8 cellular contexts compared by ENCODE assay signal in the genomic region with DNA sequence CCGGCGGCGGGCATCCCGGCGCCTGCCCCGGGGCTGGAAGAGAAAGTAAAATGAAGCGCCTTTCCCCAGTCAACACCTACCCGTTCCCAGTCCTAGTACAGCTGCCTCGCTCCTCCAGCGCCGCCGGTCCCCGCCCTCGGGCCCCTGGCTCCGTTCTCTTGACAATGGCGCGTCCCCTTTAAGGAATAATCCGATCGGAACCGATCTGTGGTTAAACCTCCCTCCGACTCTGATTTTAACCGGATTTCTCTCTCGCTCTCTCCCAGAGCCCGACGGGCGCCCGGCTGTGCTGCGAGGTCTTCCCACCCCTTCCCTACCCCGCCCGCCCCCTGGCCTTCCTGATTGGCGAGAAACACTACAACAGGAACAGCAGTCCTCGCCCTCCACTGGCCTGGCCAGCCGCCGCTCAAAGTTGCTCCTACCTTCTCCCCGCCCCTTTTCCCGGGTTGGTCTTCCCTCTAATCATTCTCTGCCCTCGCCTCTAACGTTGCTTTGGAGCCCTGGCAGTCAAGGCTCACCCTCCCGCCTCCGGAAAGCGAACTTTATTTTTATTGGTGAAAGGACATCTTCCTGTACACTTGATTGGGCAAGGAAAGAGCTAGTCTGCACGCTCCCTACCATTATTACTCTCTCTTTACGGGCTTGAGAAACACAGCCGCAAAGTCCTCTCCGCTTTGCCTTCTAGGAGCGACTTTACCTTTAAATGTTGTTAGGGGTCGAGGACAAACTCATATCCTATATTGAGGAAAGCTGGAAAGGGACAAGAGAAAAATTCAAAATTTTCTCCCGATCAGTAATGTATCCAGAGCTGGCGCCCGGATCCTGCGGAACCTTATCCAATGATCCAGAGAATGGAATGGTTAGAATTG. TPM values are rescaled to one million over a fixed set of nuclear protein-coding genes. Genes with fewer than 3 reads are reported as not detected.
DNase-seq lines count a peak whose midpoint lies in the region; ATAC-seq lines count a peak whose summit lies in the region.

Gene FRYL (minus strand): TSS at position 282 of the 869 bp plus-strand sequence. CDS start 145,869 bp downstream, outside the sequence.

- no peaks in the 10 kb centered on the region for H3K27me3 ChIP-seq in effector memory CD4-positive, alpha-beta T cell (replicated peaks; ENCODE audit: control insufficient read depth, insufficient read depth, low read length, poor library complexity, severe bottlenecking)

- ATAC-seq in GM21360 (IDR thresholded peaks at IDR 0.05; ENCODE audit: unreplicated experiment) = peak; percentile 83

- peaks cover 19% of the 10 kb centered on the region for H3K4me1 ChIP-seq in effector memory CD4-positive, alpha-beta T cell (ENCODE audit: control insufficient read depth, insufficient read depth, low read length, poor library complexity, severe bottlenecking)

- H3K9me3 ChIP-seq in effector memory CD4-positive, alpha-beta T cell (ENCODE audit: control insufficient read depth, low read length) = no peaks in the 10 kb centered on the region

- DNase-seq in COLO668 (lab: John Stamatoyannopoulos, UW; ENCODE audit: unreplicated experiment) (peak; percentile 98), HT1080 (ENCODE audit: low read depth) (peak; percentile 100), NOMO-1 treated with DMSO at 0.1 percent for 48 hours (lab: John Stamatoyannopoulos, UW; ENCODE audit: unreplicated experiment) (peak; percentile 100), lung microvascular endothelial cell (ENCODE audit: low read depth in 2 of 2) (peak; percentile 100)
- peak; percentile 94 to 96 for DNase-seq in activated CD8-positive, alpha-beta memory T cell treated with anti-CD3 and anti-CD28 coated beads for 4 hours (ENCODE audit: low read depth in 2 of 2)
- DNase-seq in effector memory CD4-positive, alpha-beta T cell = peak; percentile 94 to 99 (median 98)
- peak; percentile 93 for DNase-seq in stimulated activated CD8-positive, alpha-beta memory T cell treated with anti-CD3 and anti-CD28 coated beads, Interleukin-12 subunit alpha, Interleukin-12 subunit beta, amount 100 ng/mL, for 1 hour (ENCODE audit: low read depth)

- peak within 1 kb of the TSS; percentile 100 for H3K4me3 ChIP-seq in effector memory CD4-positive, alpha-beta T cell (ENCODE audit: insufficient read depth, low read depth, low read length, poor library complexity, severe bottlenecking)

- H3K36me3 ChIP-seq in effector memory CD4-positive, alpha-beta T cell (ENCODE audit: control insufficient read depth, insufficient read depth, low read length) = no peaks in the 10 kb centered on the region

- H3K27ac ChIP-seq in effector memory CD4-positive, alpha-beta T cell (ENCODE audit: insufficient read depth, low read length, poor library complexity, severe bottlenecking) = peak within 1 kb of the TSS; percentile 95

RNA-seq across cellular contexts. Expression of gene FRYL, which starts in this region (rescaled TPM):
- total RNA-seq in HT1080 (2014; rRNA removed; shearing (Covaris generic)) = 34.5 and 37.3 TPM in 2 replicates
- polyA plus RNA-seq in HT1080 (2015; cell fraction: cytosol; rRNA removed) = 17.2 and 21.1 TPM in 2 replicates
- polyA plus RNA-seq in HT1080 (2015; cell fraction: nucleus; rRNA removed) = 91.1 and 94.9 TPM in 2 replicates
- 56.2 and 76.2 TPM in 2 replicates for total RNA-seq in lung microvascular endothelial cell

Comparison
In these comparisons a context has a peak if more than half of its experiments do, and no peak if none do; other contexts are left out.
1. Peak in every context shown above with its lines: DNase-seq, ATAC-seq, H3K4me3 ChIP-seq and H3K27ac ChIP-seq.